In the genomic region with DNA sequence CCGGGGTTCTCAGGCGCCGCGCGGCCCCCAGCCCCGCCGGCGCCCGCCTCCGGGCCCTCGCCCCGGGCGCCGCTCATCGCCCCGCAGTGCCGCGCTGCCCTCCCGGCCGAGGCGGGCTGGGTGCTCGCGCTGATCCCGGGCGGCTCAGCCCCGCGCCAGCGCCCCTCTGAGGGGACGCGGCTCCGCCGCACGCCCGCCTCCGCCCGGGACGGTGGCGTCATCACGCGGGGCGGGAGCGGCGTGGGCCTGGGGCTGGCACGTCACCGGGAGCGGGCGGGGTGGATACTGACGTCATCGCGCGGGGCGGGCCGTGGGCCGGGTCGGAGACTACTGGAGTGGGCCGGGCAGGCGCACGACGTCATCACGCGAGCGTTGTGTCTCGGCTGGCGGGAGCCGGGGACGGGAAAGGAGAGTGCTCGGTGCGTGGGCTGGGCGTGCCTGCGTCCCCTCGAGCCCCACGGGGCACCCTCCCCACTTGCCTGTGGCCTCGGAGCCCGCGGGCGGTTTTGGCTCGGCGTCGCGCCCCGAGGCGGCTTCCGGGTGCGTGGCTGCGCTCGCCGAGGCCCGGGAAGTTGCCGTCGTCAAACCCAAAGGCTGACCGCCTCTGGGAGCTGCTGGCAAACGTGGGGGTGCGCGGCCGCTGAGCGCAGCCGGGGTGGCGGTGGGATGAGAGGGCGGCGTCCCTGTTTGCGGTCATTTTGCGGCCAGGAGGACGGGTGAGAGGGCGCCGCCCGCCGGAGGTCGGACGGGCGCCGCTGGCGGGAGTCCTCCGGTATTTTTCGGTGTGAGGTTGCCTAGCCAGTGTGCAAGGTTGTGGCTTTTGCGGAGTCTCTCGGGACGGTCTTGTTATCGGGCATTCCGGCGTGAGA, we compare ENCODE assay signal across 8 cellular contexts. TPM values are rescaled to one million over a fixed set of nuclear protein-coding genes. Genes with fewer than 3 reads are reported as not detected.
DNase-seq lines count a peak whose midpoint lies in the region; ATAC-seq and TF ChIP-seq lines count a peak whose summit lies in the region.

A gene with protein sequence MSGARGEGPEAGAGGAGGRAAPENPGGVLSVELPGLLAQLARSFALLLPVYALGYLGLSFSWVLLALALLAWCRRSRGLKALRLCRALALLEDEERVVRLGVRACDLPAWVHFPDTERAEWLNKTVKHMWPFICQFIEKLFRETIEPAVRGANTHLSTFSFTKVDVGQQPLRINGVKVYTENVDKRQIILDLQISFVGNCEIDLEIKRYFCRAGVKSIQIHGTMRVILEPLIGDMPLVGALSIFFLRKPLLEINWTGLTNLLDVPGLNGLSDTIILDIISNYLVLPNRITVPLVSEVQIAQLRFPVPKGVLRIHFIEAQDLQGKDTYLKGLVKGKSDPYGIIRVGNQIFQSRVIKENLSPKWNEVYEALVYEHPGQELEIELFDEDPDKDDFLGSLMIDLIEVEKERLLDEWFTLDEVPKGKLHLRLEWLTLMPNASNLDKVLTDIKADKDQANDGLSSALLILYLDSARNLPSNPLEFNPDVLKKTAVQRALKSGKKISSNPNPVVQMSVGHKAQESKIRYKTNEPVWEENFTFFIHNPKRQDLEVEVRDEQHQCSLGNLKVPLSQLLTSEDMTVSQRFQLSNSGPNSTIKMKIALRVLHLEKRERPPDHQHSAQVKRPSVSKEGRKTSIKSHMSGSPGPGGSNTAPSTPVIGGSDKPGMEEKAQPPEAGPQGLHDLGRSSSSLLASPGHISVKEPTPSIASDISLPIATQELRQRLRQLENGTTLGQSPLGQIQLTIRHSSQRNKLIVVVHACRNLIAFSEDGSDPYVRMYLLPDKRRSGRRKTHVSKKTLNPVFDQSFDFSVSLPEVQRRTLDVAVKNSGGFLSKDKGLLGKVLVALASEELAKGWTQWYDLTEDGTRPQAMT (minus strand): TSS at position 168 of the 869 bp plus-strand sequence. CDS start 91 bp downstream, at position 77.

- H3K27me3 Mint-ChIP-seq in progenitor cell of endocrine pancreas = peaks cover 5% of the 10 kb centered on the region

- ATAC-seq in HG02759 (IDR thresholded peaks at IDR 0.05; ENCODE audit: unreplicated experiment) = peak; percentile 84

- H3K9ac ChIP-seq in adipocyte (ENCODE audit: low read length) = peak within 1 kb of the TSS; percentile 95

- peak within 1 kb of the TSS; percentile 98 for H3K27ac Mint-ChIP-seq in progenitor cell of endocrine pancreas

- H3K4me3 ChIP-seq in adipocyte (ENCODE audit: low read length) = peak within 1 kb of the TSS; percentile 94

- no peaks in the 10 kb centered on the region for H3K9me3 Mint-ChIP-seq in progenitor cell of endocrine pancreas (ENCODE audit: low read depth)

- peaks cover 4% of the 10 kb centered on the region for H3K36me3 ChIP-seq in adipocyte (ENCODE audit: control insufficient read depth, insufficient read depth, low read length, severe bottlenecking)

- H3K36me3 Mint-ChIP-seq in progenitor cell of endocrine pancreas (ENCODE audit: insufficient read depth) = peaks cover 2% of the 10 kb centered on the region

- peak; percentile 36; the same call in 1 of the 2 replicates for TF ChIP-seq CTCF in GM12874 (IDR thresholded peaks at IDR 0.05; ENCODE audit: insufficient read depth, low read depth, low read length)
- peak; percentile 32 for TF ChIP-seq CTCF in progenitor cell of endocrine pancreas (IDR thresholded peaks at IDR 0.05; ENCODE audit: unreplicated experiment)

- intact Hi-C loops in cardiac septum (cut with DNase I) = loop anchor here (2.0 kb wide), 2 partner anchors 27 to 125 kb away; a partner anchor contains a TSS

- no peaks in the 10 kb centered on the region for H3K9me3 ChIP-seq in adipocyte (ENCODE audit: control insufficient read depth, low read length)

- H3K27me3 ChIP-seq in adipocyte (replicated peaks; ENCODE audit: control insufficient read depth, insufficient read depth, low read length) = no peaks in the 10 kb centered on the region

- H3K4me1 ChIP-seq in adipocyte (ENCODE audit: control insufficient read depth, insufficient read depth, low read length) = peaks cover 14% of the 10 kb centered on the region

- H3K4me3 Mint-ChIP-seq in progenitor cell of endocrine pancreas (ENCODE audit: low read depth) = peak within 1 kb of the TSS; percentile 89

- H3K4me1 Mint-ChIP-seq in progenitor cell of endocrine pancreas (ENCODE audit: low read depth) = peaks cover 23% of the 10 kb centered on the region

- DNase-seq in NCI-H128 (lab: John Stamatoyannopoulos, UW; ENCODE audit: unreplicated experiment) = peak; percentile 92
- DNase-seq in SW480 (ENCODE audit: low spot score) = peak; percentile 90
- DNase-seq in adipocyte (ENCODE audit: low read depth) = peak; percentile 99
- peak; percentile 100 for DNase-seq in cardiac septum (ENCODE audit: low spot score)
- DNase-seq in progenitor cell of endocrine pancreas (ENCODE audit: low spot score, unreplicated experiment) = peak; percentile 93
- peak; percentile 98 for DNase-seq in ureter (ENCODE audit: low spot score)

RNA-seq across cellular contexts. Expression of the gene that starts here (rescaled TPM):
- 45.6 TPM for total RNA-seq in cardiac septum
- total RNA-seq in progenitor cell of endocrine pancreas = 29.4 and 30.0 TPM in 2 replicates
- total RNA-seq in ureter = 83.9 TPM

Comparison
In these comparisons a context has a peak if more than half of its experiments do, and no peak if none do; other contexts are left out.
1. Peak in every context shown above with its lines: DNase-seq, ATAC-seq and H3K4me3 ChIP-seq.